In the genomic region with DNA sequence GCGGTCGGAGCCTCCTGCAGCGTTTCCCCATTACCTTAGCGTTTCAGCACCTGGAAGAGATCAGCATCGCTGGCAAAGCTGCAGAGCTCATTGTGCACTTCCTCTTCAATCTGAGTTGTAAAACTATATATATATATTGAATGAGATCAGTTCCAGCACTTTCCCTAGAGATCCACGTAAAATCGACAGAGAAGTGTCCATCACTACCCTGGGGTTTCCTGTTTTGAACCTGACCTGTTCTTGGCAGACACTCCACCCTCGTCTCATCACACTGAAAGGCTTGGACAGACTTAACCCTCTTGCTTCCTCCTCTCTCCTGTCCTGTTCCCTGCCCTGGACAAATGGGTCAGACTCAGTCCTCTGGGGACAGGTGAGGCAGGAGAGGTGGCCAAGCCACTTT, we compare ENCODE assay signal across 1 cellular context.
TF ChIP-seq lines count a peak whose summit lies in the region.

No MANE protein-coding gene starts in this region.

TF ChIP-seq in HepG2, 621 proteins besides CTCF, POLR2A, EP300 and RAD21 (continued from another document):
- TF ChIP-seq, protein P1, sequence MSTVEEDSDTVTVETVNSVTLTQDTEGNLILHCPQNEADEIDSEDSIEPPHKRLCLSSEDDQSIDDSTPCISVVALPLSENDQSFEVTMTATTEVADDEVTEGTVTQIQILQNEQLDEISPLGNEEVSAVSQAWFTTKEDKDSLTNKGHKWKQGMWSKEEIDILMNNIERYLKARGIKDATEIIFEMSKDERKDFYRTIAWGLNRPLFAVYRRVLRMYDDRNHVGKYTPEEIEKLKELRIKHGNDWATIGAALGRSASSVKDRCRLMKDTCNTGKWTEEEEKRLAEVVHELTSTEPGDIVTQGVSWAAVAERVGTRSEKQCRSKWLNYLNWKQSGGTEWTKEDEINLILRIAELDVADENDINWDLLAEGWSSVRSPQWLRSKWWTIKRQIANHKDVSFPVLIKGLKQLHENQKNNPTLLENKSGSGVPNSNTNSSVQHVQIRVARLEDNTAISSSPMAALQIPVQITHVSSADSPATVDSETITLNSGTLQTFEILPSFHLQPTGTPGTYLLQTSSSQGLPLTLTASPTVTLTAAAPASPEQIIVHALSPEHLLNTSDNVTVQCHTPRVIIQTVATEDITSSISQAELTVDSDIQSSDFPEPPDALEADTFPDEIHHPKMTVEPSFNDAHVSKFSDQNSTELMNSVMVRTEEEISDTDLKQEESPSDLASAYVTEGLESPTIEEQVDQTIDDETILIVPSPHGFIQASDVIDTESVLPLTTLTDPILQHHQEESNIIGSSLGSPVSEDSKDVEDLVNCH (CRISPR knock-in tag; IDR thresholded peaks at IDR 0.05), result no peak
- TF ChIP-seq ZNF253 (CRISPR knock-in tag; IDR thresholded peaks at IDR 0.05; ENCODE audit: borderline replicate concordance) (no peak), TEAD3 (CRISPR knock-in tag; optimal IDR thresholded peaks at IDR 0.05; ENCODE audit: borderline replicate concordance) (no peak), ZNF552 (CRISPR knock-in tag; IDR thresholded peaks at IDR 0.05; ENCODE audit: borderline replicate concordance) (no peak), ZFP62 (CRISPR knock-in tag; IDR thresholded peaks at IDR 0.05) (no peak), GFI1 (CRISPR knock-in tag; IDR thresholded peaks at IDR 0.05; ENCODE audit: borderline replicate concordance) (no peak), ZNF709 (CRISPR knock-in tag; IDR thresholded peaks at IDR 0.05) (no peak), ZSCAN21 (CRISPR knock-in tag; IDR thresholded peaks at IDR 0.05; ENCODE audit: borderline replicate concordance) (no peak), FOSL2 (CRISPR knock-in tag; IDR thresholded peaks at IDR 0.05) (no peak), TBP (CRISPR knock-in tag; IDR thresholded peaks at IDR 0.05) (no peak)
TF ChIP-seq in HepG2: peak in this region for 0.
